ENCODE assay signal across 39 cellular contexts in genomic region chr1:15256584-15256983, GRCh38. TPM values are rescaled to one million over a fixed set of nuclear protein-coding genes. Genes with fewer than 3 reads are reported as not detected.
"Had no signal": no experiment of that assay in that cellular context is flagged by ENCODE, and none has a peak within 500 bp of the region (broad histone marks: within the 10 kb centered on the region; RNA-seq: fewer than 3 reads in every experiment).

No MANE protein-coding gene starts in this region.

- H3K9me3 Mint-ChIP-seq: activated CD4-positive, alpha-beta memory T cell treated with anti-CD3 and anti-CD28 coated beads, Interleukin-2, amount 10 ng/mL, durations not matched to agents 7 days and 5 days; activated CD4-positive, alpha-beta T cell treated with anti-CD3 and anti-CD28 coated beads, Interleukin-2, amount 10 ng/mL, durations not matched to agents 7 days and 5 days; activated naive CD4-positive, alpha-beta T cell treated with anti-CD3 and anti-CD28 coated beads, Interleukin-2, amount 10 ng/mL, durations not matched to agents 7 days and 5 days; activated naive CD4-positive, alpha-beta T cell treated with anti-CD3 and anti-CD28 coated beads, Interleukin-2, amount 50 U/mL, for 24 hours; activated naive CD8-positive, alpha-beta T cell treated with anti-CD3 and anti-CD28 coated beads, Interleukin-2, amount 10 ng/mL, durations not matched to agents 7 days and 5 days; activated naive CD8-positive, alpha-beta T cell treated with anti-CD3 and anti-CD28 coated beads, Interleukin-2, amount 50 U/mL, for 24 hours; activated T-cell treated with anti-CD3 and anti-CD28 coated beads, Interleukin-2, amount 50 U/mL, for 24 hours; activated T-helper 2 cell treated with anti-CD3 and anti-CD28 coated beads, Interferon-gamma antibody, Interleukin-2, Interleukin-4, amounts not matched to agents 10 μg/mL and 5 μg/mL and 100 μg/mL, durations not matched to agents 14 hours and 24 hours and 36 hours; central memory CD8-positive, alpha-beta T cell; T-helper 1 cell treated with Interleukin-12 subunit alpha and Interleukin-12 subunit beta and Interleukin-4 antibody, amounts not matched to agents 30 μg/mL and 1 μg/mL, for 36 hours; T-helper 2 cell treated with Interferon-gamma antibody and Interleukin-4, amounts not matched to agents 5 μg/mL and 100 μg/mL, for 36 hours had no signal

- H3K27ac ChIP-seq: ascending aorta, cardiac muscle cell, WERI-Rb-1 had no signal

- H3K27me3 ChIP-seq: ascending aorta, cardiac muscle cell had no signal

- H3K4me1 ChIP-seq: ascending aorta had no signal

- H3K27ac Mint-ChIP-seq: activated CD4-positive, alpha-beta memory T cell treated with anti-CD3 and anti-CD28 coated beads, Interleukin-2, amount 10 ng/mL, durations not matched to agents 7 days and 5 days; activated CD4-positive, alpha-beta T cell treated with anti-CD3 and anti-CD28 coated beads for 36 hours; activated CD4-positive, alpha-beta T cell treated with anti-CD3 and anti-CD28 coated beads, Interleukin-2, amount 10 ng/mL, durations not matched to agents 7 days and 5 days; activated CD8-positive, alpha-beta memory T cell treated with anti-CD3 and anti-CD28 coated beads, Interleukin-2, amount 10 ng/mL, durations not matched to agents 7 days and 5 days; activated CD8-positive, alpha-beta T cell treated with anti-CD3 and anti-CD28 coated beads, Interleukin-2, amount 10 ng/mL, durations not matched to agents 7 days and 5 days; activated naive CD4-positive, alpha-beta T cell treated with anti-CD3 and anti-CD28 coated beads, Interleukin-2, amount 10 ng/mL, durations not matched to agents 7 days and 5 days; activated naive CD4-positive, alpha-beta T cell treated with anti-CD3 and anti-CD28 coated beads, Interleukin-2, amount 50 U/mL, for 24 hours; activated naive CD8-positive, alpha-beta T cell; activated naive CD8-positive, alpha-beta T cell treated with anti-CD3 and anti-CD28 coated beads, Interleukin-2, amount 10 ng/mL, durations not matched to agents 7 days and 5 days; activated naive CD8-positive, alpha-beta T cell treated with anti-CD3 and anti-CD28 coated beads, Interleukin-2, amount 50 U/mL, for 24 hours; activated T-cell treated with anti-CD3 and anti-CD28 coated beads, Interleukin-2, amount 50 U/mL, for 24 hours; activated T-helper 2 cell treated with anti-CD3 and anti-CD28 coated beads, Interferon-gamma antibody, Interleukin-2, Interleukin-4, amounts not matched to agents 10 μg/mL and 5 μg/mL and 100 μg/mL, durations not matched to agents 14 hours and 24 hours and 36 hours; brain; T-helper 1 cell treated with Interleukin-12 subunit alpha and Interleukin-12 subunit beta and Interleukin-4 antibody, amounts not matched to agents 30 μg/mL and 1 μg/mL, for 36 hours; T-helper 2 cell treated with Interferon-gamma antibody and Interleukin-4, amounts not matched to agents 5 μg/mL and 100 μg/mL, for 36 hours; WTC11 had no signal

- H3K9me3 ChIP-seq: ascending aorta had no signal

- H3K36me3 Mint-ChIP-seq: activated CD8-positive, alpha-beta memory T cell treated with anti-CD3 and anti-CD28 coated beads, Interleukin-2, amount 10 ng/mL, durations not matched to agents 7 days and 5 days; activated naive CD4-positive, alpha-beta T cell treated with anti-CD3 and anti-CD28 coated beads, Interleukin-2, amount 50 U/mL, for 24 hours; activated naive CD8-positive, alpha-beta T cell; brain; WTC11 had no signal

- ATAC-seq: activated CD4-positive, alpha-beta T cell treated with anti-CD3 and anti-CD28 coated beads for 36 hours; activated CD4-positive, CD25-positive, alpha-beta regulatory T cell treated with anti-CD3 and anti-CD28 coated beads, Interleukin-2, amount 50 U/mL, for 24 hours; activated CD8-positive, alpha-beta memory T cell treated with anti-CD3 and anti-CD28 coated beads, Interleukin-2, amount 10 ng/mL, durations not matched to agents 7 days and 5 days; activated CD8-positive, alpha-beta T cell treated with anti-CD3 and anti-CD28 coated beads, Interleukin-2, amount 10 ng/mL, durations not matched to agents 7 days and 5 days; activated naive CD8-positive, alpha-beta T cell treated with anti-CD3 and anti-CD28 coated beads, Interleukin-2, amount 50 U/mL, for 24 hours; WTC11 had no signal

- H3K27me3 Mint-ChIP-seq: activated naive CD4-positive, alpha-beta T cell treated with anti-CD3 and anti-CD28 coated beads, Interleukin-2, amount 50 U/mL, for 24 hours had no signal

- H3K4me3 Mint-ChIP-seq: activated CD4-positive, alpha-beta memory T cell treated with anti-CD3 and anti-CD28 coated beads, Interleukin-2, amount 10 ng/mL, durations not matched to agents 7 days and 5 days; activated CD4-positive, alpha-beta T cell treated with anti-CD3 and anti-CD28 coated beads for 36 hours; activated CD4-positive, alpha-beta T cell treated with anti-CD3 and anti-CD28 coated beads, Interleukin-2, amount 10 ng/mL, durations not matched to agents 7 days and 5 days; activated CD8-positive, alpha-beta memory T cell treated with anti-CD3 and anti-CD28 coated beads, Interleukin-2, amount 10 ng/mL, durations not matched to agents 7 days and 5 days; activated CD8-positive, alpha-beta T cell treated with anti-CD3 and anti-CD28 coated beads, Interleukin-2, amount 10 ng/mL, durations not matched to agents 7 days and 5 days; activated naive CD4-positive, alpha-beta T cell treated with anti-CD3 and anti-CD28 coated beads, Interleukin-2, amount 10 ng/mL, durations not matched to agents 7 days and 5 days; activated naive CD4-positive, alpha-beta T cell treated with anti-CD3 and anti-CD28 coated beads, Interleukin-2, amount 50 U/mL, for 24 hours; activated naive CD8-positive, alpha-beta T cell; activated naive CD8-positive, alpha-beta T cell treated with anti-CD3 and anti-CD28 coated beads, Interleukin-2, amount 10 ng/mL, durations not matched to agents 7 days and 5 days; activated naive CD8-positive, alpha-beta T cell treated with anti-CD3 and anti-CD28 coated beads, Interleukin-2, amount 50 U/mL, for 24 hours; activated T-cell treated with anti-CD3 and anti-CD28 coated beads, Interleukin-2, amount 50 U/mL, for 24 hours; brain; central memory CD8-positive, alpha-beta T cell; T-helper 1 cell treated with Interleukin-12 subunit alpha and Interleukin-12 subunit beta and Interleukin-4 antibody, amounts not matched to agents 30 μg/mL and 1 μg/mL, for 36 hours; T-helper 2 cell treated with Interferon-gamma antibody and Interleukin-4, amounts not matched to agents 5 μg/mL and 100 μg/mL, for 36 hours; WTC11 had no signal

- H3K4me3 ChIP-seq: ascending aorta, cardiac muscle cell had no signal

- DNase-seq: activated CD4-positive, alpha-beta memory T cell treated with anti-CD3 and anti-CD28 coated beads, Interleukin-2, amount 10 ng/mL, durations not matched to agents 7 days and 5 days; activated CD4-positive, alpha-beta T cell treated with anti-CD3 and anti-CD28 coated beads for 1 hour; activated CD4-positive, alpha-beta T cell treated with anti-CD3 and anti-CD28 coated beads for 36 hours; activated CD4-positive, alpha-beta T cell treated with anti-CD3 and anti-CD28 coated beads for 48 hours; activated CD4-positive, alpha-beta T cell treated with anti-CD3 and anti-CD28 coated beads, Interleukin-2, amount 10 ng/mL, durations not matched to agents 7 days and 5 days; activated CD4-positive, alpha-beta T cell treated with anti-CD3 and anti-CD28 coated beads, Interleukin-2, amount 50 U/mL, for 48 hours; activated CD4-positive, CD25-positive, alpha-beta regulatory T cell; activated CD8-positive, alpha-beta memory T cell treated with anti-CD3 and anti-CD28 coated beads for 24 hours; activated CD8-positive, alpha-beta memory T cell treated with anti-CD3 and anti-CD28 coated beads, Interleukin-2, amount 10 ng/mL, durations not matched to agents 7 days and 5 days; activated CD8-positive, alpha-beta memory T cell treated with anti-CD3 and anti-CD28 coated beads, Interleukin-2, amount 50 U/mL, for 48 hours; activated CD8-positive, alpha-beta T cell treated with anti-CD3 and anti-CD28 coated beads, Interleukin-2, amount 10 ng/mL, durations not matched to agents 7 days and 5 days; activated effector memory CD4-positive, alpha-beta T cell treated with Interleukin-2 at 50 U/mL for 16 hours; activated gamma-delta T cell; activated naive CD4-positive, alpha-beta T cell treated with anti-CD3 and anti-CD28 coated beads, Interleukin-2, amount 10 ng/mL, durations not matched to agents 7 days and 5 days; activated naive CD4-positive, alpha-beta T cell treated with Interleukin-2 at 50 U/mL for 16 hours; activated naive CD8-positive, alpha-beta T cell treated with anti-CD3 and anti-CD28 coated beads, Interleukin-2, amount 10 ng/mL, durations not matched to agents 7 days and 5 days; activated naive CD8-positive, alpha-beta T cell treated with anti-CD3 and anti-CD28 coated beads, Interleukin-2, amount 50 U/mL, for 24 hours; activated T-cell treated with anti-CD3 and anti-CD28 coated beads, Interleukin-2, amount 50 U/mL, for 24 hours; activated T-cell treated with anti-CD3 and anti-CD28 coated beads, Interleukin-2, amount 50 U/mL, for 48 hours; amygdala; anterior cingulate cortex; caudate nucleus; SW 1271; T-helper 1 cell; T-helper 2 cell; T-helper 9 cell; WERI-Rb-1 had no signal

- H3K36me3 ChIP-seq: ascending aorta, cardiac muscle cell, WERI-Rb-1 had no signal

RNA-seq across cellular contexts. Expression of gene FHAD1, which starts 9.6 kb away (rescaled TPM):
- total RNA-seq: activated CD4-positive, alpha-beta T cell treated with anti-CD3 and anti-CD28 coated beads, Interleukin-2, amount 10 ng/mL, durations not matched to agents 7 days and 5 days; activated CD8-positive, alpha-beta memory T cell treated with anti-CD3 and anti-CD28 coated beads, Interleukin-2, amount 10 ng/mL, durations not matched to agents 7 days and 5 days; activated T-helper 2 cell treated with anti-CD3 and anti-CD28 coated beads, Interferon-gamma antibody, Interleukin-2, Interleukin-4, amounts not matched to agents 10 μg/mL and 5 μg/mL and 100 μg/mL, durations not matched to agents 14 hours and 24 hours and 36 hours; ascending aorta; bronchial epithelial cell had no signal
